Comparison of ENCODE assay signal across 9 cellular contexts in the genomic region with DNA sequence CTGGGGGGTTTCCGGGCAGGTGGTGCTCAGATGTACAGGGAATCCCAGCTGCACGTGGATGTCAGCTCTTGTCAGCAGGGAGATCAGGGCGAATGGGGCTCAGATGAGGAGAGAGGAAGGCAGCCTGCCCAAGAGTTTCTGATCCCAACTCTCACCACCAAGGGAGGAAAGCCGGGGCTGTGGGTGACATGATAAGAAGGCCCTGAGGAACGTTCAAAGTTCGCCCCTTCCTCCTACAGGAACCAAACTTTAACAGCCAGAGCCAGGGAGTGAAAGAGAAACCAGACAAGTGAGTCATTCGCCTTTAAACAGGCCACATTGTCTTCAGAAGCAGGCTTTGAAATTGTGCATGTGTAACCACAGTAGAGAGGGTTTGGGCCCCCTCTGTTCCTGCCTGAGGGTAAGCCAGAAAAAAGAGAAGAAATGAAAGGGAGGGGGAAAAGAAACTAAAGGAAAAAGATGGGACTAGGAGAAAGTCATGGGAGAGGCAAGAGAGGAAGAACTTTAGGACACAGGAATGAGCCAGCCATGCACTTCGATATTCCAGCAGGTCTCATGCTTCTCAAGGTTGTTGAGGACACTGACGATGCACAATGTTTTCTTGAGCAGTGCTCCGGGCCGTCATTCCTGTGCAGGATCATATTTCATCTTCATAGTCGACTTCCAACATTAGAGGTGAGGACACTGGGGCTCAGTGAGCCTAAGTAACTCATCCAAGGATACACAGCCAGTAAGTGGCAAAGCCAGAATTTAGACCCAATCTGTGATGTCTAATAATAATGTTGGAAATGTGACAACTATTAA.
DNase-seq lines count a peak whose midpoint lies in the region; ATAC-seq, FAIRE-seq and TF ChIP-seq lines count a peak whose summit lies in the region.
"Had no signal": no experiment of that assay in that cellular context is flagged by ENCODE, and none has a peak within 500 bp of the region (broad histone marks: within the 10 kb centered on the region; RNA-seq: fewer than 3 reads in every experiment).

No MANE protein-coding gene starts in this region.

- TF ChIP-seq CTCF in A549 (IDR thresholded peaks at IDR 0.05) (no peak), SK-N-SH (IDR thresholded peaks at IDR 0.05) (no peak)

- H3K4me1 ChIP-seq in A549 (peaks cover 13% of the 10 kb centered on the region), SK-N-SH (ENCODE audit: control insufficient read depth in 1 of 2, insufficient read depth in 2 of 2, low read depth in 1 of 2, low read length in 1 of 2) (peaks cover 5 to 14% of the 10 kb centered on the region in 2 experiments), mesodermal cell (ENCODE audit: control insufficient read depth, insufficient read depth, low read length, poor library complexity, severe bottlenecking) (peaks cover 22% of the 10 kb centered on the region)
- H3K4me1 ChIP-seq: body of pancreas had no signal

- H3K27ac ChIP-seq in A549 (peak overlapping the region; percentile 57 to 78), SK-N-SH (ENCODE audit: low read depth in 2 of 2, low read length in 1 of 2) (peak overlapping the region in 1 of 2 experiments; percentile 52; a peak in 2 of 4 replicates), mesodermal cell (ENCODE audit: low read depth, low read length, severe bottlenecking) (peak overlapping the region; percentile 85)
- H3K27ac ChIP-seq: body of pancreas had no signal

- DNase-seq in A549 (ENCODE audit: low read depth in 1 of 2, low spot score in 1 of 2) (peak in 1 of 2 experiments; percentile 48), SK-N-SH (no peak), T-helper 9 cell (no peak), immature natural killer cell (no peak)
- no peak for DNase-seq in natural killer cell treated with Interleukin-12 subunit alpha and Interleukin-12 subunit beta and Interleukin-15 and Interleukin-18, amount 100 ng/mL, for 72 hours (ENCODE audit: low spot score)

- H3K4me3 Mint-ChIP-seq in natural killer cell treated with Interleukin-12 subunit alpha and Interleukin-12 subunit beta and Interleukin-15 and Interleukin-18, amount 100 ng/mL, for 72 hours: no peak overlapping the region
- no peak overlapping the region for H3K4me3 Mint-ChIP-seq in immature natural killer cell

- TF ChIP-seq RAD21 in A549 (conservative IDR thresholded peaks at IDR 0.05 in 1 of 2, IDR thresholded peaks at IDR 0.05 in 1 of 2) (0 out of 5 replicates have a peak, but pooled peaks of 1 of the 2 experiments have one; percentile 8), SK-N-SH (IDR thresholded peaks at IDR 0.05; ENCODE audit: low read length) (no peak)

- peaks cover 6% of the 10 kb centered on the region for H3K36me3 Mint-ChIP-seq in natural killer cell treated with Interleukin-12 subunit alpha and Interleukin-12 subunit beta and Interleukin-15 and Interleukin-18, amount 100 ng/mL, for 72 hours
- H3K36me3 Mint-ChIP-seq in immature natural killer cell: no peaks in the 10 kb centered on the region

- peak overlapping the region; percentile 55 for H3K4me2 ChIP-seq in A549
- H3K4me2 ChIP-seq in SK-N-SH: peak overlapping the region; percentile 62

- H3K36me3 ChIP-seq in SK-N-SH (replicated peaks in 1 of 2; ENCODE audit: control insufficient read depth in 1 of 2, insufficient read depth in 2 of 2, low read length in 1 of 2) (no peaks in the 10 kb centered on the region), mesodermal cell (ENCODE audit: control insufficient read depth, insufficient read depth, low read length) (no peaks in the 10 kb centered on the region)

- peaks cover 8% of the 10 kb centered on the region for H3K9me3 Mint-ChIP-seq in natural killer cell treated with Interleukin-12 subunit alpha and Interleukin-12 subunit beta and Interleukin-15 and Interleukin-18, amount 100 ng/mL, for 72 hours
- H3K9me3 Mint-ChIP-seq in immature natural killer cell: peaks cover 0 to 30% (median 11%) of the 10 kb centered on the region in 6 donors

- 25% methylated on average over 12 of the region's 12 CpGs for WGBS in A549 (ENCODE audit: missing lambda C conversion rate)
- WGBS in SK-N-SH (ENCODE audit: low lambda C conversion rate): 46% methylated on average over 9 of the region's 12 CpGs
- 78 to 82% methylated on average over 7 of the region's 12 CpGs for WGBS in mesodermal cell (ENCODE audit: insufficient coverage in 2 of 2), 2 experiments

- H3K27me3 Mint-ChIP-seq in natural killer cell treated with Interleukin-12 subunit alpha and Interleukin-12 subunit beta and Interleukin-15 and Interleukin-18, amount 100 ng/mL, for 72 hours: no peaks in the 10 kb centered on the region
- peaks cover 0 to 2% (median 0%) of the 10 kb centered on the region in 3 donors for H3K27me3 Mint-ChIP-seq in immature natural killer cell (ENCODE audit: low read depth in 3 of 3)

- ATAC-seq in A549 (peak; percentile 62 to 81; a peak in 4 of 6 replicates), GM19035 (IDR thresholded peaks at IDR 0.05; ENCODE audit: unreplicated experiment) (peak; percentile 94), HG03095 (IDR thresholded peaks at IDR 0.05; ENCODE audit: unreplicated experiment) (peak; percentile 97)
- ATAC-seq in natural killer cell treated with Interleukin-12 subunit alpha and Interleukin-12 subunit beta and Interleukin-15 and Interleukin-18, amount 100 ng/mL, for 72 hours: no peak
- ATAC-seq: body of pancreas had no signal

- H3K4me1 Mint-ChIP-seq in natural killer cell treated with Interleukin-12 subunit alpha and Interleukin-12 subunit beta and Interleukin-15 and Interleukin-18, amount 100 ng/mL, for 72 hours (ENCODE audit: low read depth in 2 of 2): no peaks in the 10 kb centered on the region
- no peaks in the 10 kb centered on the region for H3K4me1 Mint-ChIP-seq in immature natural killer cell

- H3K27me3 ChIP-seq in SK-N-SH (ENCODE audit: insufficient read depth): no peaks in the 10 kb centered on the region
- H3K27me3 ChIP-seq: body of pancreas had no signal

- no peaks in the 10 kb centered on the region for H3K9me2 ChIP-seq in SK-N-SH

- H3K9ac ChIP-seq in SK-N-SH: peak overlapping the region; percentile 33; the same call in 1 of the 2 replicates

- POLR2A ChIA-PET in A549 (lab: Yijun Ruan, JAX) (no interaction called here), SK-N-SH (lab: Yijun Ruan, JAX) (no interaction called here)

- CTCF ChIA-PET in A549 (lab: Yijun Ruan, JAX): no interaction called here
- CTCF ChIA-PET in SK-N-SH (lab: Yijun Ruan, JAX): no interaction called here

- no peaks in the 10 kb centered on the region for H4K20me1 ChIP-seq in SK-N-SH (ENCODE audit: insufficient read depth)

- no peak overlapping the region for H3K27ac Mint-ChIP-seq in natural killer cell treated with Interleukin-12 subunit alpha and Interleukin-12 subunit beta and Interleukin-15 and Interleukin-18, amount 100 ng/mL, for 72 hours
- no peak overlapping the region for H3K27ac Mint-ChIP-seq in immature natural killer cell

- H3F3A ChIP-seq in SK-N-SH (replicated peaks; ENCODE audit: insufficient read depth): peaks cover 6% of the 10 kb centered on the region

- H3K4me3 ChIP-seq in A549 (no peak overlapping the region), SK-N-SH (ENCODE audit: low read depth in 2 of 2, low read length in 1 of 2) (no peak overlapping the region), mesodermal cell (ENCODE audit: extremely low read depth, insufficient read depth, low read length, poor library complexity, severe bottlenecking) (no peak overlapping the region)
- H3K4me3 ChIP-seq: body of pancreas had no signal

- no peak for TF ChIP-seq EP300 in A549 (IDR thresholded peaks at IDR 0.05)
- no peak for TF ChIP-seq EP300 in SK-N-SH (IDR thresholded peaks at IDR 0.05; ENCODE audit: borderline replicate concordance in 1 of 2, low read depth in 1 of 2, low read length in 1 of 2)

- FAIRE-seq in A549 (lab: Jason Lieb, UNC): no peak

- H2AFZ ChIP-seq in SK-N-SH (ENCODE audit: low read depth): peak overlapping the region; percentile 71

- no peak for TF ChIP-seq POLR2A in A549 (IDR thresholded peaks at IDR 0.05; ENCODE audit: low read length)

- no peaks in the 10 kb centered on the region for H3K9me3 ChIP-seq in A549
- no peaks in the 10 kb centered on the region for H3K9me3 ChIP-seq in SK-N-SH
- peaks cover 2% of the 10 kb centered on the region for H3K9me3 ChIP-seq in mesodermal cell (ENCODE audit: control insufficient read depth, low read length)
- H3K9me3 ChIP-seq: body of pancreas had no signal

- no peaks in the 10 kb centered on the region for H3K79me2 ChIP-seq in SK-N-SH (ENCODE audit: insufficient read depth)

TF ChIP-seq in A549, 52 proteins besides CTCF, POLR2A, EP300 and RAD21:
- TF ChIP-seq CBX2 (IDR thresholded peaks at IDR 0.05; ENCODE audit: borderline replicate concordance, low read depth) (no peak), FOSL2 (IDR thresholded peaks at IDR 0.05) (no peak), FOSL2 (CRISPR knock-in tag; IDR thresholded peaks at IDR 0.05) (peak; percentile 29; the same call in 1 of the 2 replicates), EHMT2 (IDR thresholded peaks at IDR 0.05; ENCODE audit: low read depth) (no peak)

TF ChIP-seq in SK-N-SH, 30 proteins besides CTCF, POLR2A, EP300 and RAD21 (continues in another document):
- TF ChIP-seq, protein P1, sequence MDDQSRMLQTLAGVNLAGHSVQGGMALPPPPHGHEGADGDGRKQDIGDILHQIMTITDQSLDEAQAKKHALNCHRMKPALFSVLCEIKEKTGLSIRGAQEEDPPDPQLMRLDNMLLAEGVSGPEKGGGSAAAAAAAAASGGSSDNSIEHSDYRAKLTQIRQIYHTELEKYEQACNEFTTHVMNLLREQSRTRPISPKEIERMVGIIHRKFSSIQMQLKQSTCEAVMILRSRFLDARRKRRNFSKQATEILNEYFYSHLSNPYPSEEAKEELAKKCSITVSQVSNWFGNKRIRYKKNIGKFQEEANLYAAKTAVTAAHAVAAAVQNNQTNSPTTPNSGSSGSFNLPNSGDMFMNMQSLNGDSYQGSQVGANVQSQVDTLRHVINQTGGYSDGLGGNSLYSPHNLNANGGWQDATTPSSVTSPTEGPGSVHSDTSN (IDR thresholded peaks at IDR 0.05): peak; percentile 51
- TF ChIP-seq RCOR1 (IDR thresholded peaks at IDR 0.05; ENCODE audit: low read length): no peak
- TF ChIP-seq TEAD4 (IDR thresholded peaks at IDR 0.05; ENCODE audit: borderline replicate concordance, insufficient read depth): no peak
- TF ChIP-seq MXI1 (IDR thresholded peaks at IDR 0.05; ENCODE audit: low read depth, low read length): no peak
- peak; percentile 68 for TF ChIP-seq FOSL2 (IDR thresholded peaks at IDR 0.05; ENCODE audit: borderline replicate concordance, low read depth)
- TF ChIP-seq TAF1 (IDR thresholded peaks at IDR 0.05; ENCODE audit: borderline replicate concordance, low read depth, low read length): no peak
- TF ChIP-seq SMC3 (IDR thresholded peaks at IDR 0.05; ENCODE audit: low read depth, low read length): no peak
- TF ChIP-seq EZH2phosphoT487 (IDR thresholded peaks at IDR 0.05; ENCODE audit: borderline replicate concordance, low read depth): no peak
- no peak for TF ChIP-seq YY1 (IDR thresholded peaks at IDR 0.05; ENCODE audit: low read depth)

Comparison
In these comparisons a context has a peak if more than half of its experiments do, and no peak if none do; other contexts are left out.
1. ATAC-seq: peak in A549 (2 of 2), GM19035 (single experiment) and HG03095 (single experiment); none in natural killer cell treated with Interleukin-12 subunit alpha and Interleukin-12 subunit beta and Interleukin-15 and Interleukin-18, amount 100 ng/mL, for 72 hours (0 of 2).